12 cellular contexts compared by ENCODE assay signal in the genomic region with DNA sequence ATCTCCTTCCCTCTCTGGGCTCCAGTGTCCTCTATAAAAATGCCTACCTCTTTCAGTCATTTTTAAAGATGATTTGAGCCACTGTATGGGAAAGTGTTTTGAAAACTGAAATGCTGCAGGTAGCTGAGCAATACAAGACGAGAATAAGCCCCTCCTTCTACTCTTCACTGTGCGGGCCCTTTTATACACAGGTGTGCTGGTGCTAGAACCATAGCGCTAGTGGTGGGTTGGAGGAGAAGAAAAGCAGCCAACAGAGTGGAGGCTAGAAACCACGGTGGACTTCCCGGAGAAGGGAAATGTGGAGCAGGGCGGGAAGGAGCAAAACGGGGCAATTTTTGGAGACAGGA. TPM values are rescaled to one million over a fixed set of nuclear protein-coding genes. Genes with fewer than 3 reads are reported as not detected.
A peak's percentile ranks its signal among the peaks of the same experiment; 100 is the strongest.
DNase-seq lines count a peak whose midpoint lies in the region; ATAC-seq and TF ChIP-seq lines count a peak whose summit lies in the region.
"Had no signal": no experiment of that assay in that cellular context is flagged by ENCODE, and none has a peak within 500 bp of the region (broad histone marks: within the 10 kb centered on the region; RNA-seq: fewer than 3 reads in every experiment).

No MANE protein-coding gene starts in this region.

- intact Hi-C loops in upper lobe of right lung (cut with DNase I), result no loop called here

- H3K9ac ChIP-seq in BLaER1, result no peak overlapping the region

- H3K4me1 ChIP-seq in BLaER1, result peaks cover 38% of the 10 kb centered on the region
- H3K4me1 ChIP-seq in upper lobe of right lung, result no peaks in the 10 kb centered on the region

- H3K36me3 ChIP-seq in BLaER1, result no peaks in the 10 kb centered on the region
- no peaks in the 10 kb centered on the region for H3K36me3 ChIP-seq in H7 (replicated peaks; ENCODE audit: control insufficient read depth, insufficient read depth, low read length)
- H3K36me3 ChIP-seq in upper lobe of right lung, result no peaks in the 10 kb centered on the region

- peaks cover 36% of the 10 kb centered on the region for H4K20me1 ChIP-seq in BLaER1

- H3K27me3 Mint-ChIP-seq in central memory CD8-positive, alpha-beta T cell, result peaks cover 100% of the 10 kb centered on the region
- peaks cover 93% of the 10 kb centered on the region for H3K27me3 Mint-ChIP-seq in nephron (ENCODE audit: low read depth)

- peaks cover 1% of the 10 kb centered on the region for H3K36me3 Mint-ChIP-seq in central memory CD8-positive, alpha-beta T cell (ENCODE audit: insufficient read depth)
- H3K36me3 Mint-ChIP-seq in nephron (ENCODE audit: low read depth), result no peaks in the 10 kb centered on the region

- H3K4me2 ChIP-seq in BLaER1, result peak overlapping the region; percentile 13; the same call in 1 of the 2 replicates

- H3K4me3 ChIP-seq in BLaER1, result no peak overlapping the region
- H3K4me3 ChIP-seq in H7 (ENCODE audit: insufficient read depth, low read depth, low read length), result peak overlapping the region; percentile 65
- no peak overlapping the region for H3K4me3 ChIP-seq in upper lobe of right lung

- H3K4me3 Mint-ChIP-seq in central memory CD8-positive, alpha-beta T cell, result peak overlapping the region; percentile 45
- H3K4me3 Mint-ChIP-seq in nephron, result peak overlapping the region; percentile 39 to 70 (median 53)
- H3K4me3 Mint-ChIP-seq: activated CD4-positive, alpha-beta T cell treated with anti-CD3 and anti-CD28 coated beads, Interleukin-2, amount 10 ng/mL, durations not matched to agents 7 days and 5 days had no signal

- no peak for DNase-seq in H7
- no peak for DNase-seq in central memory CD8-positive, alpha-beta T cell (ENCODE audit: low spot score in 2 of 2)
- no peak for DNase-seq in stimulated activated CD4-positive, alpha-beta T cell treated with anti-CD3 and anti-CD28 coated beads, Interleukin-2, amount 100 ng/mL, for 48 hours
- DNase-seq in activated effector memory CD4-positive, alpha-beta T cell treated with anti-CD3 and anti-CD28 coated beads, Interleukin-2, amount 50 U/mL, for 16 hours, result no peak
- DNase-seq in upper lobe of right lung, result no peak
- DNase-seq: activated CD4-positive, alpha-beta T cell treated with anti-CD3 and anti-CD28 coated beads, Interleukin-2, amount 10 ng/mL, durations not matched to agents 7 days and 5 days; amniotic stem cell; Karpas-422 had no signal

- H3K4me1 Mint-ChIP-seq in central memory CD8-positive, alpha-beta T cell, result peaks cover 4% of the 10 kb centered on the region
- H3K4me1 Mint-ChIP-seq in nephron, result peaks cover 10% of the 10 kb centered on the region

- no peak for ATAC-seq in central memory CD8-positive, alpha-beta T cell (replicated peaks; ENCODE audit: extremely low read depth, poor library complexity, severe bottlenecking)
- ATAC-seq in upper lobe of right lung, result no peak

- peaks cover 57% of the 10 kb centered on the region for H3K27me3 ChIP-seq in BLaER1
- peaks cover 73% of the 10 kb centered on the region for H3K27me3 ChIP-seq in H7 (ENCODE audit: control insufficient read depth, insufficient read depth, low read length)
- H3K27me3 ChIP-seq in upper lobe of right lung, result peaks cover 76% of the 10 kb centered on the region

- H3K9me3 ChIP-seq in BLaER1 (no peaks in the 10 kb centered on the region), upper lobe of right lung (no peaks in the 10 kb centered on the region)

- TF ChIP-seq CTCF in nephron (IDR thresholded peaks at IDR 0.05; ENCODE audit: unreplicated experiment in 3 of 3) (no peak), upper lobe of right lung (IDR thresholded peaks at IDR 0.05) (no peak)

- no peak overlapping the region for H3K27ac ChIP-seq in BLaER1
- no peak overlapping the region for H3K27ac ChIP-seq in upper lobe of right lung
- H3K27ac ChIP-seq: HL-60 had no signal

- H3K27ac Mint-ChIP-seq in central memory CD8-positive, alpha-beta T cell (ENCODE audit: low read depth), result no peak overlapping the region
- H3K27ac Mint-ChIP-seq in nephron, result no peak overlapping the region
- H3K27ac Mint-ChIP-seq: activated CD4-positive, alpha-beta T cell treated with anti-CD3 and anti-CD28 coated beads, Interleukin-2, amount 10 ng/mL, durations not matched to agents 7 days and 5 days had no signal

- no peaks in the 10 kb centered on the region for H3K9me3 Mint-ChIP-seq in central memory CD8-positive, alpha-beta T cell
- H3K9me3 Mint-ChIP-seq in nephron, result no peaks in the 10 kb centered on the region
- H3K9me3 Mint-ChIP-seq: activated CD4-positive, alpha-beta T cell treated with anti-CD3 and anti-CD28 coated beads, Interleukin-2, amount 10 ng/mL, durations not matched to agents 7 days and 5 days had no signal

RNA-seq across cellular contexts. Expression of gene DLX4, which starts 58.2 kb away (rescaled TPM):
- total RNA-seq in H7 (2014; rRNA removed; shearing (Covaris generic)), result 1.0 and 1.1 TPM in 2 replicates
- total RNA-seq in upper lobe of right lung, result 2.1 TPM
- total RNA-seq: pulmonary artery endothelial cell had no signal
